In genomic region chr2:120675460-120676130, GRCh38 we compare ENCODE assay signal across 8 cellular contexts.
DNase-seq lines count a peak whose midpoint lies in the region; ATAC-seq and TF ChIP-seq lines count a peak whose summit lies in the region.

No MANE protein-coding gene starts in this region.

- H3K36me3 Mint-ChIP-seq in activated naive CD8-positive, alpha-beta T cell treated with anti-CD3 and anti-CD28 coated beads, Interleukin-2, amount 50 U/mL, for 24 hours (ENCODE audit: low read depth) = no peaks in the 10 kb centered on the region

- H3K27me3 ChIP-seq in right cardiac atrium (ENCODE audit: control insufficient read depth, insufficient read depth) (no peaks in the 10 kb centered on the region), spleen (replicated peaks in 1 of 7) (peaks cover 0 to 89% (median 22%) of the 10 kb centered on the region in 7 donors)

- TF ChIP-seq CTCF in C4-2B (conservative IDR thresholded peaks at IDR 0.05) (peak; percentile 86), HEK293 (tag by site-specific recombination; IDR thresholded peaks at IDR 0.05) (peak; percentile 78; the same call in 1 of the 2 replicates), spleen (IDR thresholded peaks at IDR 0.05 in 8 of 11, conservative IDR thresholded peaks at IDR 0.05 in 3 of 11) (peak in 10 of 11 experiments; percentile 32 to 77 (median 60))

- no peak overlapping the region for H3K4me3 Mint-ChIP-seq in activated naive CD8-positive, alpha-beta T cell treated with anti-CD3 and anti-CD28 coated beads, Interleukin-2, amount 50 U/mL, for 24 hours

- H3K27ac Mint-ChIP-seq in activated naive CD8-positive, alpha-beta T cell treated with anti-CD3 and anti-CD28 coated beads, Interleukin-2, amount 50 U/mL, for 24 hours = no peak overlapping the region

- WGBS in right cardiac atrium = 36% methylated on average over 26 of the region's 26 CpGs
- WGBS in spleen, 5 donors = 38 to 43% (median 40%) methylated on average over 20 to 26 of the region's 26 CpGs

- H3K4me1 Mint-ChIP-seq in activated naive CD8-positive, alpha-beta T cell treated with anti-CD3 and anti-CD28 coated beads, Interleukin-2, amount 50 U/mL, for 24 hours = peaks cover 2% of the 10 kb centered on the region

- H3K4me1 ChIP-seq in HEK293 (ENCODE audit: control insufficient read depth, insufficient read depth, low read length) (no peaks in the 10 kb centered on the region), right cardiac atrium (ENCODE audit: control insufficient read depth, insufficient read depth, low read length) (no peaks in the 10 kb centered on the region), spleen (peaks cover 0 to 6% (median 3%) of the 10 kb centered on the region in 6 donors)

- no peaks in the 10 kb centered on the region for H3K36me3 ChIP-seq in HEK293 (ENCODE audit: control insufficient read depth in 2 of 2, insufficient read depth in 1 of 2, low read length in 2 of 2)
- H3K36me3 ChIP-seq in spleen = no peaks in the 10 kb centered on the region

- CTCF ChIA-PET in HEK293 (lab: Yijun Ruan, JAX) = interaction anchor here (0.5 to 3.5 kb wide), 31 partner anchors 9 to 1035 kb away, joined by 3 to 23 read pairs (median 3); no protein-coding TSS in a partner anchor

- H3K9me3 ChIP-seq in HEK293 (ENCODE audit: control insufficient read depth, insufficient read depth, low read depth, low read length) = no peaks in the 10 kb centered on the region
- H3K9me3 ChIP-seq in right cardiac atrium (ENCODE audit: control insufficient read depth, low read length) = no peaks in the 10 kb centered on the region
- H3K9me3 ChIP-seq in spleen = no peaks in the 10 kb centered on the region

- no peak overlapping the region for H3K27ac ChIP-seq in C4-2B
- H3K27ac ChIP-seq in HEK293 (ENCODE audit: extremely low read depth, low read depth, low read length) = no peak overlapping the region
- no peak overlapping the region for H3K27ac ChIP-seq in right cardiac atrium (ENCODE audit: low read length)
- no peak overlapping the region for H3K27ac ChIP-seq in spleen

- ATAC-seq in activated naive CD8-positive, alpha-beta T cell treated with anti-CD3 and anti-CD28 coated beads, Interleukin-2, amount 50 U/mL, for 24 hours = peak; percentile 8
- ATAC-seq in right cardiac atrium = peak; percentile 39 to 46
- no peak for ATAC-seq in GM21381 (IDR thresholded peaks at IDR 0.05; ENCODE audit: unreplicated experiment)
- ATAC-seq in HG02970 (IDR thresholded peaks at IDR 0.05; ENCODE audit: low FRiP score, unreplicated experiment) = no peak

- peaks cover 24% of the 10 kb centered on the region for H3K27me3 Mint-ChIP-seq in activated naive CD8-positive, alpha-beta T cell treated with anti-CD3 and anti-CD28 coated beads, Interleukin-2, amount 50 U/mL, for 24 hours

- peak; percentile 41 for DNase-seq in RKO (ENCODE audit: low spot score)
- DNase-seq in activated naive CD8-positive, alpha-beta T cell treated with anti-CD3 and anti-CD28 coated beads, Interleukin-2, amount 50 U/mL, for 24 hours = peak; percentile 51
- peak; percentile 59 to 81 (median 80) for DNase-seq in right cardiac atrium
- no peak for DNase-seq in spleen

- TF ChIP-seq POLR2A in spleen (IDR thresholded peaks at IDR 0.05) = no peak

- H3K4me3 ChIP-seq in HEK293 (ENCODE audit: low read depth, low read length) (no peak overlapping the region), right cardiac atrium (ENCODE audit: low read length) (no peak overlapping the region), spleen (no peak overlapping the region)

- intact Hi-C loops in right cardiac atrium (cut with DNase I) (loop anchor here in 2 of 4 donors (5.0 to 10.0 kb wide), 3 partner anchors 121 to 328 kb away; partner anchors contain the start of gene INHBB (in 1 of the 2)), spleen (cut with DNase I; ENCODE audit: low total_unique reads) (loop anchor here (5.0 kb wide), 1 partner anchor 333 kb away; no protein-coding TSS in a partner anchor)

- H3K9me3 Mint-ChIP-seq in activated naive CD8-positive, alpha-beta T cell treated with anti-CD3 and anti-CD28 coated beads, Interleukin-2, amount 50 U/mL, for 24 hours = no peaks in the 10 kb centered on the region

- POLR2A ChIA-PET in HEK293 (lab: Yijun Ruan, JAX) = no interaction called here

TF ChIP-seq in HEK293, 187 proteins besides CTCF, POLR2A, EP300 and RAD21 (continues in another document):
- no peak for TF ChIP-seq ZNF777 (tag by site-specific recombination; IDR thresholded peaks at IDR 0.05; ENCODE audit: borderline replicate concordance)
- peak; percentile 91 for TF ChIP-seq ZNF341 (tag by site-specific recombination; IDR thresholded peaks at IDR 0.05; ENCODE audit: low read depth)
- peak; percentile 71 for TF ChIP-seq ZBTB17 (tag by site-specific recombination; IDR thresholded peaks at IDR 0.05)
- TF ChIP-seq ZNF704 (tag by site-specific recombination; IDR thresholded peaks at IDR 0.05) = no peak
- TF ChIP-seq ZNF19 (tag by site-specific recombination; IDR thresholded peaks at IDR 0.05; ENCODE audit: low read depth) = no peak
- TF ChIP-seq ZBTB44 (tag by site-specific recombination; IDR thresholded peaks at IDR 0.05) = 0 out of 2 replicates have a peak, but pooled peaks have one; percentile 24
- no peak for TF ChIP-seq ZBTB20 (tag by site-specific recombination; IDR thresholded peaks at IDR 0.05)
- TF ChIP-seq PRDM10 (tag by site-specific recombination; IDR thresholded peaks at IDR 0.05) = peak; percentile 60; the same call in 1 of the 2 replicates
- TF ChIP-seq ZSCAN4 (tag by site-specific recombination; IDR thresholded peaks at IDR 0.05) = no peak
- 0 out of 2 replicates have a peak, but pooled peaks have one; percentile 31 for TF ChIP-seq ZSCAN30 (tag by site-specific recombination; IDR thresholded peaks at IDR 0.05)
- TF ChIP-seq ZNF335 (tag by site-specific recombination; conservative IDR thresholded peaks at IDR 0.05) = peak; percentile 90

Comparison
In these comparisons a context has a peak if more than half of its experiments do, and no peak if none do; other contexts are left out.
1. ATAC-seq: peak in activated naive CD8-positive, alpha-beta T cell treated with anti-CD3 and anti-CD28 coated beads, Interleukin-2, amount 50 U/mL, for 24 hours (single experiment) and right cardiac atrium (2 of 2); none in GM21381 (single experiment) and HG02970 (single experiment).
2. Peak in every context shown above with its lines, with median percentiles within 50 percentile points of each other: CTCF ChIP-seq.